ENCODE assay signal across 2 cellular contexts in genomic region chr22:35528967-35529366, GRCh38.
A peak's percentile ranks its signal among the peaks of the same experiment; 100 is the strongest.
TF ChIP-seq lines count a peak whose summit lies in the region.

No MANE protein-coding gene starts in this region.

TF ChIP-seq in HEK293, 187 proteins besides CTCF, POLR2A, EP300 and RAD21:
- peak; percentile 50 for TF ChIP-seq SETDB1 (IDR thresholded peaks at IDR 0.05; ENCODE audit: insufficient read length, low read length)
- no peak for TF ChIP-seq ZNF214 (tag by site-specific recombination; IDR thresholded peaks at IDR 0.05; ENCODE audit: borderline replicate concordance)
- peak; percentile 45; the same call in 1 of the 2 replicates for TF ChIP-seq ZNF280D (tag by site-specific recombination; IDR thresholded peaks at IDR 0.05)
- 0 out of 2 replicates have a peak, but pooled peaks have one; percentile 41 for TF ChIP-seq KLF9 (tag by site-specific recombination; IDR thresholded peaks at IDR 0.05; ENCODE audit: low read depth)

TF ChIP-seq in H1, 55 proteins besides CTCF, POLR2A, EP300 and RAD21:
- TF ChIP-seq RBBP5 (IDR thresholded peaks at IDR 0.05; ENCODE audit: borderline replicate concordance, low read depth, low read length) (no peak), SP4 (IDR thresholded peaks at IDR 0.05; ENCODE audit: low read length) (no peak), KDM1A (IDR thresholded peaks at IDR 0.05; ENCODE audit: borderline replicate concordance, low read length) (peak; percentile 84; the same call in 1 of the 2 replicates), HDAC2 (IDR thresholded peaks at IDR 0.05; ENCODE audit: borderline replicate concordance in 1 of 2, low read depth in 2 of 2, low read length in 2 of 2) (peak in 1 of 2 experiments; percentile 70; a peak in 1 of 4 replicates), RXRA (IDR thresholded peaks at IDR 0.05; ENCODE audit: insufficient read depth, low read depth, low read length) (no peak)
